In genomic region chr7:135923700-135924261, GRCh38 we compare ENCODE assay signal across 2 cellular contexts.
A peak's percentile ranks its signal among the peaks of the same experiment; 100 is the strongest.
TF ChIP-seq lines count a peak whose summit lies in the region.

No MANE protein-coding gene starts in this region.

TF ChIP-seq in A549, 52 proteins besides CTCF, POLR2A, EP300 and RAD21 (continued from another document):
- TF ChIP-seq, protein P1, sequence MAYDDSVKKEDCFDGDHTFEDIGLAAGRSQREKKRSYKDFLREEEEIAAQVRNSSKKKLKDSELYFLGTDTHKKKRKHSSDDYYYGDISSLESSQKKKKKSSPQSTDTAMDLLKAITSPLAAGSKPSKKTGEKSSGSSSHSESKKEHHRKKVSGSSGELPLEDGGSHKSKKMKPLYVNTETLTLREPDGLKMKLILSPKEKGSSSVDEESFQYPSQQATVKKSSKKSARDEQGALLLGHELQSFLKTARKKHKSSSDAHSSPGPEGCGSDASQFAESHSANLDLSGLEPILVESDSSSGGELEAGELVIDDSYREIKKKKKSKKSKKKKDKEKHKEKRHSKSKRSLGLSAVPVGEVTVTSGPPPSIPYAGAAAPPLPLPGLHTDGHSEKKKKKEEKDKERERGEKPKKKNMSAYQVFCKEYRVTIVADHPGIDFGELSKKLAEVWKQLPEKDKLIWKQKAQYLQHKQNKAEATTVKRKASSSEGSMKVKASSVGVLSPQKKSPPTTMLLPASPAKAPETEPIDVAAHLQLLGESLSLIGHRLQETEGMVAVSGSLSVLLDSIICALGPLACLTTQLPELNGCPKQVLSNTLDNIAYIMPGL (CRISPR knock-in tag; IDR thresholded peaks at IDR 0.05; ENCODE audit: borderline replicate concordance): no peak
- TF ChIP-seq ZNF302 (CRISPR knock-in tag; IDR thresholded peaks at IDR 0.05): no peak
- peak; percentile 85 for TF ChIP-seq NFE2L2 (conservative IDR thresholded peaks at IDR 0.05; ENCODE audit: low read length)
- TF ChIP-seq MAX (IDR thresholded peaks at IDR 0.05): peak; percentile 57

TF ChIP-seq in WTC11, 78 proteins besides CTCF, POLR2A, EP300 and RAD21 (continued from another document):
- no peak for TF ChIP-seq ATF6 (CRISPR knock-in tag; IDR thresholded peaks at IDR 0.05)
- TF ChIP-seq JAZF1 (CRISPR knock-in tag; IDR thresholded peaks at IDR 0.05): no peak
- TF ChIP-seq MYBL2 (CRISPR knock-in tag; IDR thresholded peaks at IDR 0.05): no peak
